Comparison of ENCODE assay signal across 8 cellular contexts in the genomic region with DNA sequence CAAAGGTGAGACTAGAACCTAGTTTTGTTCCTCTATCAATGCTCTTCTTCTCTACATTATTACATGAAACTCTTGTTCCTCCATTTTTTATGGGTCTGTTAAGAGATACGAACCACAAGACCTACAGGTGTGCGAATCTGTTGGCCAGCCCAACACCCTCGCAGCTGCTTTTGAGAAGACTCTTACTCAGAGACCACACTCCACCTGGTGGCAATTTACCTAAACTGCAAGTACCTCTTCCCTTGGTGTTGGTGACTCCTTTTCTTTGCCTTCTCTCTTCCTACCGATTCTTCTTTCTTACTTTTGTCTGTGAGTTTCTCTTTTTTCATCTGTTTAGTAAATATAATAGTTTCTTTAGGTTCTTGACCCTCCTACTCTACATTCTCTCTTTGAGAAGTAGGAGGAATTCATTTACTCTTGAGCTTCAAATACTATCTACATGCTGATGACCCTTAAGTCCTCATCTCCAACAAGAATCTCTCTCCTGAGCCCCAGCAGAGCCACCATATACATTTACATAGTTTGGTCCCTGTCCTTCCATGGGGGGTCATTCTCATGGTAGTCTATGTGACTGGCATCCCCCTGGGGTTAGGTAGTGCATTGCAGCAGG.
A peak's percentile ranks its signal among the peaks of the same experiment; 100 is the strongest.
DNase-seq lines count a peak whose midpoint lies in the region; ATAC-seq lines count a peak whose summit lies in the region.

No MANE protein-coding gene starts in this region.

- no peaks in the 10 kb centered on the region for H3K4me1 ChIP-seq in Karpas-422 (ENCODE audit: low read length)

- H4K20me1 ChIP-seq in Karpas-422 (ENCODE audit: insufficient read depth, low read depth, low read length), result no peaks in the 10 kb centered on the region

- H3K9me2 ChIP-seq in Karpas-422 (replicated peaks; ENCODE audit: insufficient read depth, low read length), result no peaks in the 10 kb centered on the region

- H2AFZ ChIP-seq in Karpas-422 (ENCODE audit: low read length), result no peak overlapping the region

- no peaks in the 10 kb centered on the region for H3K9me3 ChIP-seq in Karpas-422 (ENCODE audit: low read length)

- H3K9ac ChIP-seq in Karpas-422 (ENCODE audit: low read length), result no peak overlapping the region

- intact Hi-C loops in Right ventricle myocardium superior (cut with DNase I), result no loop called here

- no peaks in the 10 kb centered on the region for H3K27me3 ChIP-seq in Karpas-422 (ENCODE audit: low read length)

- H3K27ac ChIP-seq in Karpas-422 (ENCODE audit: low read length), result no peak overlapping the region

- H3K4me2 ChIP-seq in Karpas-422 (ENCODE audit: low read depth, low read length, poor library complexity, severe bottlenecking), result no peak overlapping the region

- H3K36me3 ChIP-seq in Karpas-422 (ENCODE audit: insufficient read depth, low read length), result no peaks in the 10 kb centered on the region

- H3K4me3 ChIP-seq in Karpas-422 (ENCODE audit: low read length), result no peak overlapping the region

- ATAC-seq in GM21825 (IDR thresholded peaks at IDR 0.05; ENCODE audit: unreplicated experiment), result peak; percentile 82
- ATAC-seq in Right ventricle myocardium superior (ENCODE audit: poor library complexity), result peak; percentile 83
- no peak for ATAC-seq in HG03457 (IDR thresholded peaks at IDR 0.05; ENCODE audit: unreplicated experiment)

- no peaks in the 10 kb centered on the region for H3K79me2 ChIP-seq in Karpas-422 (ENCODE audit: low read length)

- DNase-seq in GM04504 (ENCODE audit: low read depth), result peak; percentile 17
- peak; percentile 89 for DNase-seq in Karpas-422
- peak; percentile 81 to 86 for DNase-seq in SHP77 (lab: John Stamatoyannopoulos, UW)
- peak in 3 of 4 experiments; percentile 5 to 7 (median 7) for DNase-seq in activated naive CD4-positive, alpha-beta T cell (lab: John Stamatoyannopoulos, UW)
- no peak for DNase-seq in Right ventricle myocardium superior
- peak; percentile 46 for DNase-seq in retina
